Comparison of ENCODE assay signal across 9 cellular contexts in genomic region chr20:25136643-25137559, GRCh38. TPM values are rescaled to one million over a fixed set of nuclear protein-coding genes. Genes with fewer than 3 reads are reported as not detected.
DNase-seq lines count a peak whose midpoint lies in the region; ATAC-seq and TF ChIP-seq lines count a peak whose summit lies in the region.
"Had no signal": no experiment of that assay in that cellular context is flagged by ENCODE, and none has a peak within 500 bp of the region (broad histone marks: within the 10 kb centered on the region; RNA-seq: fewer than 3 reads in every experiment).

No MANE protein-coding gene starts in this region.

- H3K4me1 Mint-ChIP-seq in Calu3 (ENCODE audit: low read depth, unreplicated experiment): peaks cover 8% of the 10 kb centered on the region
- peaks cover 11% of the 10 kb centered on the region for H3K4me1 Mint-ChIP-seq in osteocyte (ENCODE audit: unreplicated experiment)

- no TSS peak for BruUV-seq in Calu3 (replicated peaks; lab: Mats Ljungman, UMichigan)

- H3K27ac ChIP-seq in SJCRH30: no peak overlapping the region
- no peak overlapping the region for H3K27ac ChIP-seq in foreskin keratinocyte

- intact Hi-C loops in Calu3 (cut with micrococcal nuclease; ENCODE audit: unreplicated experiment): loop anchor here (5.0 kb wide), 1 partner anchor 40 kb away; no protein-coding TSS in a partner anchor

- CTCF ChIA-PET in Calu3 (lab: Charles Lee): no interaction called here

- H3K36me3 Mint-ChIP-seq in Calu3 (ENCODE audit: insufficient read depth, unreplicated experiment) (no peaks in the 10 kb centered on the region), osteocyte (ENCODE audit: unreplicated experiment) (no peaks in the 10 kb centered on the region)

- H3K27me3 ChIP-seq in SJCRH30: no peaks in the 10 kb centered on the region
- peaks cover 5% of the 10 kb centered on the region for H3K27me3 ChIP-seq in foreskin keratinocyte

- no peaks in the 10 kb centered on the region for H3K36me3 ChIP-seq in SJCRH30

- DNase-seq in Calu3 (peak; percentile 41), SJCRH30 (peak; percentile 63 to 74), foreskin keratinocyte (peak in 1 of 2 donors; percentile 33), osteocyte (ENCODE audit: extremely low spot score, unreplicated experiment) (no peak), NCI-H774 (lab: John Stamatoyannopoulos, UW) (no peak), GDM1 (lab: John Stamatoyannopoulos, UW) (no peak)

- H3K4me3 Mint-ChIP-seq in Calu3 (ENCODE audit: low read depth, unreplicated experiment): no peak overlapping the region
- no peak overlapping the region for H3K4me3 Mint-ChIP-seq in osteocyte (ENCODE audit: unreplicated experiment)

- H3K9me3 Mint-ChIP-seq in Calu3 (ENCODE audit: low read depth, unreplicated experiment) (no peaks in the 10 kb centered on the region), osteocyte (ENCODE audit: unreplicated experiment) (no peaks in the 10 kb centered on the region)

- no peaks in the 10 kb centered on the region for H3K9me3 ChIP-seq in SJCRH30 (replicated peaks)

- ATAC-seq in foreskin keratinocyte (peak; percentile 64), HG02870 (IDR thresholded peaks at IDR 0.05; ENCODE audit: unreplicated experiment) (no peak), esophagus mucosa (no peak)

- H3K27me3 Mint-ChIP-seq in Calu3 (ENCODE audit: unreplicated experiment) (no peaks in the 10 kb centered on the region), osteocyte (ENCODE audit: unreplicated experiment) (peaks cover 37% of the 10 kb centered on the region)

- H3K4me3 ChIP-seq in SJCRH30: no peak overlapping the region

- H3K4me1 ChIP-seq in SJCRH30 (peaks cover 13% of the 10 kb centered on the region), foreskin keratinocyte (peaks cover 7% of the 10 kb centered on the region)

- no peak for TF ChIP-seq CTCF in Calu3 (IDR thresholded peaks at IDR 0.05; ENCODE audit: unreplicated experiment)
- TF ChIP-seq CTCF in foreskin keratinocyte (conservative IDR thresholded peaks at IDR 0.05): no peak
- no peak for TF ChIP-seq CTCF in osteocyte (IDR thresholded peaks at IDR 0.05)

- H3K27ac Mint-ChIP-seq in Calu3 (ENCODE audit: unreplicated experiment) (no peak overlapping the region), osteocyte (ENCODE audit: unreplicated experiment) (peak overlapping the region; percentile 32)

RNA-seq across cellular contexts. Expression of gene VSX1, which starts 55.0 kb away (rescaled TPM):
- not detected in 2 replicates for total RNA-seq in Calu3 (2022)
- 0.06 and 0.10 TPM in 2 replicates for total RNA-seq in SJCRH30 (2014; rRNA removed; shearing (Covaris generic))
- not detected in 2 replicates for total RNA-seq in foreskin keratinocyte
- not detected in 2 replicates for polyA plus RNA-seq in foreskin keratinocyte
- total RNA-seq in osteocyte: not detected in 2 replicates
- total RNA-seq in esophagus mucosa: not detected
- total RNA-seq: T-helper 1 cell treated with Interleukin-12 subunit alpha and Interleukin-12 subunit beta and Interleukin-4 antibody, amounts not matched to agents 30 ng/mL and 1 ng/mL, for 36 hours had no signal

RNA-seq across cellular contexts. Expression of gene ENTPD6, which starts 58.6 kb away (rescaled TPM):
- total RNA-seq in Calu3 (2022) (56.3 and 61.5 TPM in 2 replicates), foreskin keratinocyte (74.6 and 78.4 TPM in 2 replicates), osteocyte (62.0 and 62.5 TPM in 2 replicates), esophagus mucosa (27.3 TPM)
- total RNA-seq in SJCRH30 (2014; rRNA removed; shearing (Covaris generic)): 53.5 and 53.6 TPM in 2 replicates
- polyA plus RNA-seq in foreskin keratinocyte: 70.2 and 73.3 TPM in 2 replicates

Comparison
In these comparisons a context has a peak if more than half of its experiments do, and no peak if none do; other contexts are left out.
1. DNase-seq: peak in Calu3 (single experiment) and SJCRH30 (2 of 2); none in osteocyte (single experiment), NCI-H774 (single experiment) and GDM1 (single experiment).